In the genomic region with DNA sequence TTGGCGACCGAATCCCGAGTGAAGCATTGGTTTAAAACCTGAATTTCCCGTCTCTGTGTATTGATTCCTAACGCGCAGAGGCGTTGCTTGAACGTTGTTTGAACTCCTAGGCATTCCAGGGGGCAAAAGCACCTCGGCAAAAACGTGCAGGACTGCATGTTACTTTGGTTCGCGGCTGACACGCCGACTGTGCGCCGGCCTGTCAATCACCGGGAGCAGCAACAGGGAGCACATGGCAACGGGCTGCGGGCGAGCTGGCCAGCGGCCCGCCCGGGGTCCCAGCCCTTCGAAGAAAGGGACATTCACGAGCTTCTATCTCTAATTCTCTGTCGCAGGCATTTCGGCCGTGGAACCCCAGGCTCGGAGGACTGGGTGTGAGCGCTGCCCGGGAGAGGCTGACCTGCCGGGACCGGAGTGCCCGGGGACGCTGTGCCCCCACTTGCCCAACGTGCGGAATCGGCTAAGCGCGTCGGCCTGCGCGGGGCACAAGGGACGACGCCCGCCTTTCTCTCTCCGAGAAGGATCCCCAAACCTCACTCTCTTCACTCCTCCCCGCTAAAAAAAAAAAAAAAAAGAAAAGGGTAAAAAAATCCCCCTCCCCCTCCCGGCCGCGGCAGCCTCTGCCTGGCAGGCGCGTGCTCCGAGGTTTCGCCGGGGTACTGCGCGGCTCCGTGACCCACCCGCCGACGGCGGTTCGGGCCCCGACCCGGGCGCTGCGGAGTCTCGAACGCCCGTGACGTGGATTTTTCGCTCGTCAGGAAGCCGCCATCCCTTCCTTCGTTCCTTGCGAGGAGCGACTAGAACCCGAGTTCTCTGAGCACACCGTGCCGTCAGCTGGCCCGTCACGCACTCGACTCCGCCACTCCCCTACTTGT, we compare ENCODE assay signal across 8 cellular contexts. TPM values are rescaled to one million over a fixed set of nuclear protein-coding genes. Genes with fewer than 3 reads are reported as not detected.
DNase-seq lines count a peak whose midpoint lies in the region; ATAC-seq and TF ChIP-seq lines count a peak whose summit lies in the region.

No MANE protein-coding gene starts in this region.

- H3K27me3 ChIP-seq in neural progenitor cell (no peaks in the 10 kb centered on the region), upper lobe of left lung (no peaks in the 10 kb centered on the region)

- intact Hi-C loops in activated T-helper 1 cell treated with anti-CD3 and anti-CD28 coated beads, Interleukin-12 subunit alpha, Interleukin-12 subunit beta, Interleukin-2, Interleukin-4 antibody, amounts not matched to agents 30 ng/mL and 10 ng/mL and 1 ng/mL, durations not matched to agents 14 hours and 24 hours and 36 hours (cut with micrococcal nuclease), result loop anchor here (2.0 to 10.0 kb wide), 10 partner anchors 167 to 1245 kb away; partner anchors contain the start of genes BLTP1 and NUDT6

- peaks cover 32% of the 10 kb centered on the region for H4K20me1 ChIP-seq in neural progenitor cell (ENCODE audit: low read depth)

- H3K4me1 Mint-ChIP-seq in activated T-helper 1 cell treated with anti-CD3 and anti-CD28 coated beads, Interleukin-12 subunit alpha, Interleukin-12 subunit beta, Interleukin-2, Interleukin-4 antibody, amounts not matched to agents 30 ng/mL and 10 ng/mL and 1 ng/mL, durations not matched to agents 14 hours and 24 hours and 36 hours (ENCODE audit: low read depth), result peaks cover 52% of the 10 kb centered on the region
- peaks cover 21% of the 10 kb centered on the region for H3K4me1 Mint-ChIP-seq in neural progenitor cell

- H3K4me1 ChIP-seq in neural progenitor cell (peaks cover 24% of the 10 kb centered on the region), upper lobe of left lung (peaks cover 0 to 31% (median 1%) of the 10 kb centered on the region in 4 donors)

- peaks cover 59% of the 10 kb centered on the region for H3K79me2 ChIP-seq in neural progenitor cell (ENCODE audit: low read depth)

- no peaks in the 10 kb centered on the region for H3K36me3 ChIP-seq in neural progenitor cell
- peaks cover 0 to 13% (median 9%) of the 10 kb centered on the region in 4 donors for H3K36me3 ChIP-seq in upper lobe of left lung

- H3K4me3 ChIP-seq in fibroblast of villous mesenchyme (ENCODE audit: low read depth, low read length), result peak overlapping the region; percentile 69
- H3K4me3 ChIP-seq in neural progenitor cell, result peak overlapping the region; percentile 75
- peak overlapping the region; percentile 53 to 87 (median 78) for H3K4me3 ChIP-seq in upper lobe of left lung

- H3K9me3 ChIP-seq in neural progenitor cell (ENCODE audit: low read depth) (no peaks in the 10 kb centered on the region), upper lobe of left lung (no peaks in the 10 kb centered on the region)

- peak overlapping the region; percentile 51 for H2AFZ ChIP-seq in neural progenitor cell (replicated peaks)

- H3K27me3 Mint-ChIP-seq in activated T-helper 1 cell treated with anti-CD3 and anti-CD28 coated beads, Interleukin-12 subunit alpha, Interleukin-12 subunit beta, Interleukin-2, Interleukin-4 antibody, amounts not matched to agents 30 ng/mL and 10 ng/mL and 1 ng/mL, durations not matched to agents 14 hours and 24 hours and 36 hours (ENCODE audit: insufficient read depth), result peaks cover 14% of the 10 kb centered on the region
- H3K27me3 Mint-ChIP-seq in neural progenitor cell (ENCODE audit: insufficient read depth, low read depth), result peaks cover 10% of the 10 kb centered on the region

- TF ChIP-seq CTCF in fibroblast of villous mesenchyme (IDR thresholded peaks at IDR 0.05; ENCODE audit: insufficient read depth, low read depth, low read length) (no peak), neural progenitor cell (IDR thresholded peaks at IDR 0.05) (no peak), upper lobe of left lung (IDR thresholded peaks at IDR 0.05) (no peak)

- peak in 1 of 4 donors; percentile 29 for TF ChIP-seq POLR2A in upper lobe of left lung (IDR thresholded peaks at IDR 0.05)

- peak; percentile 17 for DNase-seq in NOMO-1 treated with DMSO at 0.1 percent for 48 hours (lab: John Stamatoyannopoulos, UW; ENCODE audit: unreplicated experiment)
- no peak for DNase-seq in NOMO-1 treated with dmso at 0.1 percent for 144 hours (lab: John Stamatoyannopoulos, UW; ENCODE audit: unreplicated experiment)
- DNase-seq in NCI-H526 (lab: John Stamatoyannopoulos, UW), result peak; percentile 73 to 80
- peak; percentile 39 for DNase-seq in activated T-helper 1 cell treated with anti-CD3 and anti-CD28 coated beads, Interleukin-12 subunit alpha, Interleukin-12 subunit beta, Interleukin-2, Interleukin-4 antibody, amounts not matched to agents 30 ng/mL and 10 ng/mL and 1 ng/mL, durations not matched to agents 14 hours and 24 hours and 36 hours (ENCODE audit: low spot score)
- DNase-seq in fibroblast of villous mesenchyme (ENCODE audit: low read depth), result peak; percentile 47
- DNase-seq in neural progenitor cell (ENCODE audit: low spot score), result peak; percentile 88
- peak; percentile 78 to 90 for DNase-seq in upper lobe of left lung

- H3K4me2 ChIP-seq in neural progenitor cell, result peak overlapping the region; percentile 86

- peak overlapping the region; percentile 96 for H3K4me3 Mint-ChIP-seq in activated T-helper 1 cell treated with anti-CD3 and anti-CD28 coated beads, Interleukin-12 subunit alpha, Interleukin-12 subunit beta, Interleukin-2, Interleukin-4 antibody, amounts not matched to agents 30 ng/mL and 10 ng/mL and 1 ng/mL, durations not matched to agents 14 hours and 24 hours and 36 hours
- peak overlapping the region; percentile 100 for H3K4me3 Mint-ChIP-seq in neural progenitor cell

- peak overlapping the region; percentile 96 for H3K27ac Mint-ChIP-seq in activated T-helper 1 cell treated with anti-CD3 and anti-CD28 coated beads, Interleukin-12 subunit alpha, Interleukin-12 subunit beta, Interleukin-2, Interleukin-4 antibody, amounts not matched to agents 30 ng/mL and 10 ng/mL and 1 ng/mL, durations not matched to agents 14 hours and 24 hours and 36 hours
- H3K27ac Mint-ChIP-seq in neural progenitor cell, result peak overlapping the region; percentile 92

- WGBS in upper lobe of left lung, 2 donors, result 0% methylated on average over 39 to 74 of the region's 85 CpGs

- H3K9ac ChIP-seq in neural progenitor cell, result peak overlapping the region; percentile 4

- H3F3A ChIP-seq in neural progenitor cell (ENCODE audit: low read depth), result peaks cover 32% of the 10 kb centered on the region

- no peak for TF ChIP-seq EP300 in upper lobe of left lung (IDR thresholded peaks at IDR 0.05)

- H3K9me3 Mint-ChIP-seq in activated T-helper 1 cell treated with anti-CD3 and anti-CD28 coated beads, Interleukin-12 subunit alpha, Interleukin-12 subunit beta, Interleukin-2, Interleukin-4 antibody, amounts not matched to agents 30 ng/mL and 10 ng/mL and 1 ng/mL, durations not matched to agents 14 hours and 24 hours and 36 hours, result no peaks in the 10 kb centered on the region
- H3K9me3 Mint-ChIP-seq in neural progenitor cell, result peaks cover 7% of the 10 kb centered on the region

- peaks cover 32% of the 10 kb centered on the region for H3K36me3 Mint-ChIP-seq in activated T-helper 1 cell treated with anti-CD3 and anti-CD28 coated beads, Interleukin-12 subunit alpha, Interleukin-12 subunit beta, Interleukin-2, Interleukin-4 antibody, amounts not matched to agents 30 ng/mL and 10 ng/mL and 1 ng/mL, durations not matched to agents 14 hours and 24 hours and 36 hours (ENCODE audit: low read depth)
- H3K36me3 Mint-ChIP-seq in neural progenitor cell, result peaks cover 34% of the 10 kb centered on the region

- ATAC-seq in HG03095 (IDR thresholded peaks at IDR 0.05; ENCODE audit: unreplicated experiment) (peak; percentile 1), upper lobe of left lung (ENCODE audit: low FRiP score in 2 of 2) (peak; percentile 49 to 63)

- H3K27ac ChIP-seq in neural progenitor cell (peak overlapping the region; percentile 31), upper lobe of left lung (peak overlapping the region; percentile 91 to 97 (median 93))

RNA-seq across cellular contexts. Expression of gene SPRY1, which starts 0.9 kb away (rescaled TPM):
- total RNA-seq in activated T-helper 1 cell treated with anti-CD3 and anti-CD28 coated beads, Interleukin-12 subunit alpha, Interleukin-12 subunit beta, Interleukin-2, Interleukin-4 antibody, amounts not matched to agents 30 ng/mL and 10 ng/mL and 1 ng/mL, durations not matched to agents 14 hours and 24 hours and 36 hours, result 47.6 and 49.0 TPM in 2 replicates
- total RNA-seq in fibroblast of villous mesenchyme (7.3 and 14.8 TPM in 2 replicates), neural progenitor cell (ENCODE audit: low replicate concordance) (35.9 and 50.8 TPM in 2 replicates), upper lobe of left lung (100 to 1,000 TPM in 2 of 6 donors, 10 to 100 TPM in 4; 56.7 to 149 (median 97.4) TPM)
